In genomic region chr16:19804538-19805323, GRCh38 we compare ENCODE assay signal across 1 cellular context.
TF ChIP-seq lines count a peak whose summit lies in the region.

No MANE protein-coding gene starts in this region.

TF ChIP-seq in H1, 55 proteins besides CTCF, POLR2A, EP300 and RAD21 (continued from another document):
- TF ChIP-seq RBBP5 (IDR thresholded peaks at IDR 0.05; ENCODE audit: borderline replicate concordance, low read depth, low read length) (no peak), CHD1 (IDR thresholded peaks at IDR 0.05; ENCODE audit: low read depth, low read length) (no peak), JUN (IDR thresholded peaks at IDR 0.05; ENCODE audit: low read depth, low read length) (no peak), EZH2 (IDR thresholded peaks at IDR 0.05; ENCODE audit: low read depth, low read length, severe bottlenecking) (no peak)
- TF ChIP-seq, protein P1, sequence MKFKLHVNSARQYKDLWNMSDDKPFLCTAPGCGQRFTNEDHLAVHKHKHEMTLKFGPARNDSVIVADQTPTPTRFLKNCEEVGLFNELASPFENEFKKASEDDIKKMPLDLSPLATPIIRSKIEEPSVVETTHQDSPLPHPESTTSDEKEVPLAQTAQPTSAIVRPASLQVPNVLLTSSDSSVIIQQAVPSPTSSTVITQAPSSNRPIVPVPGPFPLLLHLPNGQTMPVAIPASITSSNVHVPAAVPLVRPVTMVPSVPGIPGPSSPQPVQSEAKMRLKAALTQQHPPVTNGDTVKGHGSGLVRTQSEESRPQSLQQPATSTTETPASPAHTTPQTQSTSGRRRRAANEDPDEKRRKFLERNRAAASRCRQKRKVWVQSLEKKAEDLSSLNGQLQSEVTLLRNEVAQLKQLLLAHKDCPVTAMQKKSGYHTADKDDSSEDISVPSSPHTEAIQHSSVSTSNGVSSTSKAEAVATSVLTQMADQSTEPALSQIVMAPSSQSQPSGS (IDR thresholded peaks at IDR 0.05; ENCODE audit: low read length): 0 out of 2 replicates have a peak, but pooled peaks have one; percentile 43
